Comparison of ENCODE assay signal across 8 cellular contexts in the genomic region with DNA sequence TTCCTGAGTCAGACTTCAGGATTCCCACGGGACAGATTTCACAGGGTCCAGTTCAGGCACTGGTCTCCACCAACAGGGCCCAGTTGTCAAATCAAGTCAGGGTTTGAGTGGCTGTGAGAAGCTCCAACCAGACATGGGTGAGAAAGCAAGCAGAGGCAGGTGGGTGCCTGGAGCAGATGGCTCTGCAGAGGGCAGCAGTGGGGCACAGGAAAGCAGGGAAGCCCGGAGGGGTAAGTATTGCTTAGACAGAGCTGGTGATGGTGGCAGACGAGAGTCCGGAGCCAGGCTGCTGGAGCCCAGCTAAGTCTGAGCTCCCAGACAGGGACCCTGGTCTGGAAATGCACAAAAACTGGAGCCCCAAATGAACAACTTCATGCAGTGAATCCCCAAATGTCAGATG. TPM values are rescaled to one million over a fixed set of nuclear protein-coding genes. Genes with fewer than 3 reads are reported as not detected.
DNase-seq lines count a peak whose midpoint lies in the region; ATAC-seq and TF ChIP-seq lines count a peak whose summit lies in the region.

No MANE protein-coding gene starts in this region.

- WGBS in liver = 48% methylated on average over 4 of the region's 4 CpGs

- H3K36me3 ChIP-seq in adipocyte (ENCODE audit: control insufficient read depth, insufficient read depth, low read length, severe bottlenecking) (no peaks in the 10 kb centered on the region), liver (ENCODE audit: control insufficient read depth in 4 of 4, insufficient read depth in 3 of 4, low read depth in 1 of 4, low read length in 3 of 4) (no peaks in the 10 kb centered on the region)

- in situ Hi-C loops in G401 (cut with HindIII; ENCODE audit: low sequenced_read_pairs) = no loop called here

- DNase-seq in G401 (ENCODE audit: low spot score) (peak; percentile 77), M059J (ENCODE audit: low read depth) (peak; percentile 48), adipocyte (ENCODE audit: low read depth) (peak; percentile 39), omental fat pad (ENCODE audit: low spot score) (no peak), NCI-H187 (lab: John Stamatoyannopoulos, UW) (no peak)

- no peak for ATAC-seq in HG02973 (IDR thresholded peaks at IDR 0.05; ENCODE audit: unreplicated experiment)
- ATAC-seq in HG02840 (IDR thresholded peaks at IDR 0.05; ENCODE audit: low FRiP score, unreplicated experiment) = no peak
- ATAC-seq in omental fat pad (ENCODE audit: low FRiP score) = no peak

- H3K27me3 ChIP-seq in adipocyte (replicated peaks; ENCODE audit: control insufficient read depth, insufficient read depth, low read length) = peaks cover 65% of the 10 kb centered on the region
- H3K27me3 ChIP-seq in liver (ENCODE audit: control insufficient read depth in 4 of 4, insufficient read depth in 4 of 4, low read length in 3 of 4) = no peaks in the 10 kb centered on the region

- H3K4me1 ChIP-seq in adipocyte (ENCODE audit: control insufficient read depth, insufficient read depth, low read length) (no peaks in the 10 kb centered on the region), liver (ENCODE audit: control insufficient read depth in 4 of 4, insufficient read depth in 4 of 4, low read length in 3 of 4) (peaks cover 0 to 7% (median 3%) of the 10 kb centered on the region in 4 donors)

- H3K9me3 ChIP-seq in adipocyte (ENCODE audit: control insufficient read depth, low read length) = peaks cover 23% of the 10 kb centered on the region
- H3K9me3 ChIP-seq in liver (ENCODE audit: control insufficient read depth in 4 of 4, low read length in 3 of 4) = no peaks in the 10 kb centered on the region

- peak; percentile 76 to 81 for TF ChIP-seq RAD21 in liver (IDR thresholded peaks at IDR 0.05)

- H3K4me3 ChIP-seq in adipocyte (ENCODE audit: low read length) (no peak overlapping the region), liver (ENCODE audit: low read depth in 1 of 3, low read length in 3 of 3) (no peak overlapping the region)

- TF ChIP-seq CTCF in liver (IDR thresholded peaks at IDR 0.05; ENCODE audit: low read depth, low read length, missing input control) = peak; percentile 50
- no peak for TF ChIP-seq CTCF in omental fat pad (IDR thresholded peaks at IDR 0.05)

- H3K9ac ChIP-seq in adipocyte (ENCODE audit: low read length) = no peak overlapping the region
- no peak overlapping the region for H3K9ac ChIP-seq in liver (ENCODE audit: low read depth in 1 of 2, low read length in 2 of 2)

- no peak overlapping the region for H3K27ac ChIP-seq in liver (ENCODE audit: low read depth in 1 of 2, low read length in 2 of 2)

TF ChIP-seq in liver, 16 proteins besides CTCF, POLR2A, EP300 and RAD21:
- TF ChIP-seq JUND (IDR thresholded peaks at IDR 0.05) = no peak
- TF ChIP-seq NR2F2 (IDR thresholded peaks at IDR 0.05) = no peak
- TF ChIP-seq, protein P1, sequence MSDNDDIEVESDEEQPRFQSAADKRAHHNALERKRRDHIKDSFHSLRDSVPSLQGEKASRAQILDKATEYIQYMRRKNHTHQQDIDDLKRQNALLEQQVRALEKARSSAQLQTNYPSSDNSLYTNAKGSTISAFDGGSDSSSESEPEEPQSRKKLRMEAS (IDR thresholded peaks at IDR 0.05) = no peak
- TF ChIP-seq HNF4A (conservative IDR thresholded peaks at IDR 0.05) = no peak
- TF ChIP-seq, protein P2, sequence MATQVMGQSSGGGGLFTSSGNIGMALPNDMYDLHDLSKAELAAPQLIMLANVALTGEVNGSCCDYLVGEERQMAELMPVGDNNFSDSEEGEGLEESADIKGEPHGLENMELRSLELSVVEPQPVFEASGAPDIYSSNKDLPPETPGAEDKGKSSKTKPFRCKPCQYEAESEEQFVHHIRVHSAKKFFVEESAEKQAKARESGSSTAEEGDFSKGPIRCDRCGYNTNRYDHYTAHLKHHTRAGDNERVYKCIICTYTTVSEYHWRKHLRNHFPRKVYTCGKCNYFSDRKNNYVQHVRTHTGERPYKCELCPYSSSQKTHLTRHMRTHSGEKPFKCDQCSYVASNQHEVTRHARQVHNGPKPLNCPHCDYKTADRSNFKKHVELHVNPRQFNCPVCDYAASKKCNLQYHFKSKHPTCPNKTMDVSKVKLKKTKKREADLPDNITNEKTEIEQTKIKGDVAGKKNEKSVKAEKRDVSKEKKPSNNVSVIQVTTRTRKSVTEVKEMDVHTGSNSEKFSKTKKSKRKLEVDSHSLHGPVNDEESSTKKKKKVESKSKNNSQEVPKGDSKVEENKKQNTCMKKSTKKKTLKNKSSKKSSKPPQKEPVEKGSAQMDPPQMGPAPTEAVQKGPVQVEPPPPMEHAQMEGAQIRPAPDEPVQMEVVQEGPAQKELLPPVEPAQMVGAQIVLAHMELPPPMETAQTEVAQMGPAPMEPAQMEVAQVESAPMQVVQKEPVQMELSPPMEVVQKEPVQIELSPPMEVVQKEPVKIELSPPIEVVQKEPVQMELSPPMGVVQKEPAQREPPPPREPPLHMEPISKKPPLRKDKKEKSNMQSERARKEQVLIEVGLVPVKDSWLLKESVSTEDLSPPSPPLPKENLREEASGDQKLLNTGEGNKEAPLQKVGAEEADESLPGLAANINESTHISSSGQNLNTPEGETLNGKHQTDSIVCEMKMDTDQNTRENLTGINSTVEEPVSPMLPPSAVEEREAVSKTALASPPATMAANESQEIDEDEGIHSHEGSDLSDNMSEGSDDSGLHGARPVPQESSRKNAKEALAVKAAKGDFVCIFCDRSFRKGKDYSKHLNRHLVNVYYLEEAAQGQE (IDR thresholded peaks at IDR 0.05) = no peak
- TF ChIP-seq GABPA (IDR thresholded peaks at IDR 0.05 in 1 of 2, conservative IDR thresholded peaks at IDR 0.05 in 1 of 2) = no peak
- TF ChIP-seq EGR1 (IDR thresholded peaks at IDR 0.05; ENCODE audit: low read depth in 2 of 2) = no peak
- no peak for TF ChIP-seq SP1 (IDR thresholded peaks at IDR 0.05)
- TF ChIP-seq RXRA (IDR thresholded peaks at IDR 0.05) = no peak
- no peak for TF ChIP-seq FOXA2 (IDR thresholded peaks at IDR 0.05)

RNA-seq across cellular contexts. Expression of a gene that starts 40.4 kb away (rescaled TPM):
- total RNA-seq in G401 (2014; rRNA removed; shearing (Covaris generic)) = 8.2 and 8.9 TPM in 2 replicates
- 0.64 and 1.6 TPM in 2 replicates for total RNA-seq in M059J (2014; rRNA removed; shearing (Covaris generic))
- total RNA-seq in liver (1 to 10 TPM; 1.0 to 2.2 TPM), omental fat pad (1 to 10 TPM in 3 of 4 donors, under 1 TPM in 1; 0.79 to 2.2 (median 1.7) TPM)
- under 1 TPM; 0.22 to 0.53 TPM for polyA plus RNA-seq in liver

Comparison
In these comparisons a context has a peak if more than half of its experiments do, and no peak if none do; other contexts are left out.
1. DNase-seq: peak in G401 (single experiment), M059J (single experiment) and adipocyte (single experiment); none in omental fat pad (single experiment) and NCI-H187 (0 of 2).